ENCODE assay signal across 28 cellular contexts in the genomic region with DNA sequence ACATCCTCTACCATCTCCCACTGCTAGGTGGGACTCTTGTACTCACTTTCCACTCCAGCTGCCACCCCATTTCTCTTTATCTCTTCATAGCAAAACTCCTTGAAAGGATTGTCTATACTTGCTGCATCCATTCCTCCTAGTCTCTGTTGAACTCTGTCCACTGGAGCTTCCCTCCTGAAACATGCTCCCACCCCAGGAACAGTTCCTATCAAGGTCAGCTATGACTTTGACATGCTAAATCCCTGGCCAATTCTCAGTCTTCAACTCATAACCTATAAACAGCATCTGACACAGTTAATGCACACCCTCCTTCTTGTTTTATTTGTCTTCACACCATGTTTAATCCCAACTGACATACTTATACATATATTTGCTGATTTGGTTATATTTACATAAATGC. TPM values are rescaled to one million over a fixed set of nuclear protein-coding genes. Genes with fewer than 3 reads are reported as not detected.
"Had no signal": no experiment of that assay in that cellular context is flagged by ENCODE, and none has a peak within 500 bp of the region (broad histone marks: within the 10 kb centered on the region; RNA-seq: fewer than 3 reads in every experiment).

No MANE protein-coding gene starts in this region.

- H3K79me2 ChIP-seq: hepatocyte had no signal

- H3K4me3 ChIP-seq: heart right ventricle, hepatocyte, lower lobe of right lung, pancreas, prostate gland, skin epidermis, stomach, testis, thyroid gland, transverse colon, upper lobe of left lung, vagina had no signal

- FAIRE-seq: keratinocyte, pancreas had no signal

- DNase-seq: heart right ventricle; kidney glomerular epithelial cell; left cardiac atrium; lower lobe of right lung; mammary epithelial cell; mesenchymal stem cell; naive thymus-derived CD8-positive, alpha-beta T cell; nucleus accumbens; pancreas; posterior cingulate gyrus; stimulated activated CD4-positive, alpha-beta T cell treated with anti-CD3 and anti-CD28 coated beads, Interleukin-12 subunit alpha, Interleukin-12 subunit beta, amount 100 ng/mL, for 4 hours; stimulated activated CD4-positive, alpha-beta T cell treated with anti-CD3 and anti-CD28 coated beads, Interleukin-15, amount 100 ng/mL, for 24 hours; stimulated activated CD4-positive, alpha-beta T cell treated with anti-CD3 and anti-CD28 coated beads, Interleukin-2, amount 100 ng/mL, for 24 hours; stimulated activated CD4-positive, alpha-beta T cell treated with anti-CD3 and anti-CD28 coated beads, Interleukin-4, amount 100 ng/mL, for 1 hour; stimulated activated naive B cell treated with anti-CD40 and anti-IgM and Interleukin-4, amounts not matched to agents 10 μg/mL and 1 μg/mL and 100 μg/mL, for 72 hours; stimulated activated naive CD8-positive, alpha-beta T cell treated with anti-CD3 and anti-CD28 coated beads, Interleukin-15, Interleukin-2, amounts not matched to agents 100 U/mL and 50 U/mL, for 24 hours; stomach; testis; thyroid gland; transverse colon; upper lobe of left lung had no signal

- H3K36me3 ChIP-seq: pancreas, prostate gland, thyroid gland had no signal

- ATAC-seq: left cardiac atrium; left lobe of liver; lower lobe of right lung; naive thymus-derived CD8-positive, alpha-beta T cell; pancreas; stimulated activated naive B cell treated with anti-CD40 and anti-IgM and Interleukin-4, amounts not matched to agents 10 μg/mL and 1 μg/mL and 100 μg/mL, for 72 hours; stimulated activated naive CD8-positive, alpha-beta T cell treated with anti-CD3 and anti-CD28 coated beads, Interleukin-15, Interleukin-2, amounts not matched to agents 100 U/mL and 50 U/mL, for 24 hours had no signal

- H3K4me1 ChIP-seq: lower lobe of right lung, pancreas, prostate gland, testis, transverse colon, upper lobe of left lung, vagina had no signal

- H2AFZ ChIP-seq: hepatocyte had no signal

- H3K4me2 ChIP-seq: hepatocyte had no signal

- H3K27me3 ChIP-seq: heart right ventricle, hepatocyte, pancreas, stomach, testis, thyroid gland, transverse colon, upper lobe of left lung, vagina had no signal

- H3K9me3 ChIP-seq: lower lobe of right lung, pancreas, prostate gland, stomach, testis, thyroid gland, transverse colon, upper lobe of left lung, vagina had no signal

- H3K27ac ChIP-seq: hepatocyte, lower lobe of right lung, pancreas, prostate gland, skin epidermis, testis, thyroid gland, transverse colon, upper lobe of left lung, vagina had no signal

RNA-seq across cellular contexts. Expression of a gene that starts 47.8 kb away (rescaled TPM):
- total RNA-seq: naive thymus-derived CD8-positive, alpha-beta T cell; osteoblast had no signal
- polyA plus RNA-seq: keratinocyte; naive thymus-derived CD8-positive, alpha-beta T cell had no signal
